35 cellular contexts compared by ENCODE assay signal in genomic region chr7:142400042-142400441, GRCh38.
"Had no signal": no experiment of that assay in that cellular context is flagged by ENCODE, and none has a peak within 500 bp of the region (broad histone marks: within the 10 kb centered on the region; RNA-seq: fewer than 3 reads in every experiment).

No MANE protein-coding gene starts in this region.

- DNase-seq: activated CD4-positive, alpha-beta T cell treated with anti-CD3 and anti-CD28 coated beads, Interleukin-2, amount 10 ng/mL, durations not matched to agents 24 days and 14 days; activated CD4-positive, alpha-beta T cell treated with anti-CD3 and anti-CD28 coated beads, Interleukin-2, amount 50 U/mL, for 4 hours; activated CD8-positive, alpha-beta memory T cell treated with anti-CD3 and anti-CD28 coated beads, Interleukin-2, amount 50 U/mL, for 4 hours; activated gamma-delta T cell; activated naive CD4-positive, alpha-beta T cell treated with Interleukin-2 at 50 U/mL for 16 hours; activated naive CD8-positive, alpha-beta T cell treated with anti-CD3 and anti-CD28 coated beads, Interleukin-2, amount 10 ng/mL, durations not matched to agents 7 days and 5 days; activated T-cell treated with anti-CD3 and anti-CD28 coated beads for 4 hours; activated T-cell treated with anti-CD3 and anti-CD28 coated beads, Interleukin-2, amount 50 U/mL, for 48 hours; amygdala; KG1; MM.1S; MV-4-11; NCI-H1092; NCI-H1417; NCI-H146; NCI-H187; NCI-H2029 treated with DMSO at 0.1 percent for 48 hours; NCI-H2171 treated with DMSO at 0.1 percent for 48 hours; NCI-H226; NCI-H446 treated with DMSO at 0.1 percent for 48 hours; NCI-H524; NCI-H69; NCI-H82; Peyer's patch; RPMI8226; SHP77 treated with DMSO at 0.1 percent for 48 hours; SK-N-SH; T-cell; T-helper 2 cell; T-helper 9 cell; WERI-Rb-1 had no signal

- H3K9me3 Mint-ChIP-seq: activated CD4-positive, alpha-beta T cell treated with anti-CD3 and anti-CD28 coated beads, Interleukin-2, amount 10 ng/mL, durations not matched to agents 24 days and 14 days; activated naive CD4-positive, alpha-beta T cell treated with anti-CD3 and anti-CD28 coated beads, Interleukin-2, amount 50 U/mL, for 24 hours; activated naive CD8-positive, alpha-beta T cell treated with anti-CD3 and anti-CD28 coated beads, Interleukin-2, amount 10 ng/mL, durations not matched to agents 7 days and 5 days; activated T-helper 2 cell treated with anti-CD3 and anti-CD28 coated beads, Interferon-gamma antibody, Interleukin-2, Interleukin-4, amounts not matched to agents 10 μg/mL and 5 μg/mL and 100 μg/mL, durations not matched to agents 14 hours and 24 hours and 36 hours; T-cell had no signal

- H3K4me3 Mint-ChIP-seq: activated CD4-positive, alpha-beta T cell treated with anti-CD3 and anti-CD28 coated beads, Interleukin-2, amount 10 ng/mL, durations not matched to agents 24 days and 14 days; activated naive CD4-positive, alpha-beta T cell treated with anti-CD3 and anti-CD28 coated beads, Interleukin-2, amount 50 U/mL, for 24 hours; activated naive CD8-positive, alpha-beta T cell treated with anti-CD3 and anti-CD28 coated beads, Interleukin-2, amount 10 ng/mL, durations not matched to agents 7 days and 5 days had no signal

- H3K36me3 Mint-ChIP-seq: activated naive CD4-positive, alpha-beta T cell treated with anti-CD3 and anti-CD28 coated beads, Interleukin-2, amount 50 U/mL, for 24 hours; activated naive CD8-positive, alpha-beta T cell treated with anti-CD3 and anti-CD28 coated beads, Interleukin-2, amount 10 ng/mL, durations not matched to agents 7 days and 5 days; T-cell had no signal

- H3K27me3 ChIP-seq: ascending aorta, Peyer's patch, SJSA1 had no signal

- H3K4me2 ChIP-seq: SK-N-SH had no signal

- H3K4me3 ChIP-seq: ascending aorta, Peyer's patch, SJSA1 had no signal

- H3K4me1 ChIP-seq: ascending aorta, Peyer's patch had no signal

- H3K9me3 ChIP-seq: ascending aorta, Peyer's patch, SJSA1, SK-N-SH had no signal

- H3K36me3 ChIP-seq: ascending aorta, Peyer's patch, SJSA1, WERI-Rb-1 had no signal

- H3K4me1 Mint-ChIP-seq: activated CD4-positive, alpha-beta T cell treated with anti-CD3 and anti-CD28 coated beads, Interleukin-2, amount 10 ng/mL, durations not matched to agents 24 days and 14 days; activated naive CD4-positive, alpha-beta T cell treated with anti-CD3 and anti-CD28 coated beads, Interleukin-2, amount 50 U/mL, for 24 hours; T-cell had no signal

- H3K9ac ChIP-seq: SK-N-SH had no signal

- H3K27ac Mint-ChIP-seq: activated CD4-positive, alpha-beta T cell treated with anti-CD3 and anti-CD28 coated beads, Interleukin-2, amount 10 ng/mL, durations not matched to agents 24 days and 14 days; activated naive CD4-positive, alpha-beta T cell treated with anti-CD3 and anti-CD28 coated beads, Interleukin-2, amount 50 U/mL, for 24 hours; activated naive CD8-positive, alpha-beta T cell treated with anti-CD3 and anti-CD28 coated beads, Interleukin-2, amount 10 ng/mL, durations not matched to agents 7 days and 5 days; activated T-helper 2 cell treated with anti-CD3 and anti-CD28 coated beads, Interferon-gamma antibody, Interleukin-2, Interleukin-4, amounts not matched to agents 10 μg/mL and 5 μg/mL and 100 μg/mL, durations not matched to agents 14 hours and 24 hours and 36 hours; T-cell had no signal

- H3K27me3 Mint-ChIP-seq: activated naive CD4-positive, alpha-beta T cell treated with anti-CD3 and anti-CD28 coated beads, Interleukin-2, amount 50 U/mL, for 24 hours had no signal

- H3K27ac ChIP-seq: ascending aorta, Peyer's patch, SJSA1, WERI-Rb-1 had no signal
